1 cellular context compared by ENCODE assay signal in the genomic region with DNA sequence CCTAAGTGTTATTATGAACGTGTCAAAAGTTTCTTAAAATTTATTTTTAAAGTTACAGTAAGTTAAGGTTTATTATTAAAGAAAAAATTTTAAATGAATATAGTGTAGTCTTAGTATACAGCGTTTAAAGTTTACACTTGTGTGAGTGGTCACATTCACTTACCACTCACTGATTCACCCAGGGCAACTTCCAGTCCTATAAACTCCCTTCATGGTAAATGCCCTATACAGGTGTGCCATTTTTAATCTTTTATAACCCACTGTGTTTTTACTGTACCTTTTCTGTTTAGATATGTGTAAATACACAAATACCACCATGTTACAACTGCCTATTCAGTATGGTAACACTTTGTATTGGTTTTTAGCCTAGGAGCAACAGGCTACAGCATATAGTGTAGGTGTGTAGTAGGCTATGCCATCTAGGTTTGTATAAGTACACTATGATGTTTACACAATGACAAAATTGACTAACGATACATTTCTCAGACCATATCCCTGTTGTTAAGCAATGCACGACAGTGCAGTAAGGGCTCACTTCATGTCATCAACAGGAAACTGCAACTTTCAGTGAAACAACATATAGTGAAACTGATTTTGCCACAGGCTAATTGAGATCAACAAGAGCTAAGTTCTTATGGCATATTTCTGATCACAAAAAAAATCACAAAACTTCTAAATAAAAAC.
TF ChIP-seq lines count a peak whose summit lies in the region.

No MANE protein-coding gene starts in this region.

TF ChIP-seq in GM12878, 131 proteins besides CTCF, POLR2A, EP300 and RAD21 (continued from another document):
- TF ChIP-seq, protein P1, sequence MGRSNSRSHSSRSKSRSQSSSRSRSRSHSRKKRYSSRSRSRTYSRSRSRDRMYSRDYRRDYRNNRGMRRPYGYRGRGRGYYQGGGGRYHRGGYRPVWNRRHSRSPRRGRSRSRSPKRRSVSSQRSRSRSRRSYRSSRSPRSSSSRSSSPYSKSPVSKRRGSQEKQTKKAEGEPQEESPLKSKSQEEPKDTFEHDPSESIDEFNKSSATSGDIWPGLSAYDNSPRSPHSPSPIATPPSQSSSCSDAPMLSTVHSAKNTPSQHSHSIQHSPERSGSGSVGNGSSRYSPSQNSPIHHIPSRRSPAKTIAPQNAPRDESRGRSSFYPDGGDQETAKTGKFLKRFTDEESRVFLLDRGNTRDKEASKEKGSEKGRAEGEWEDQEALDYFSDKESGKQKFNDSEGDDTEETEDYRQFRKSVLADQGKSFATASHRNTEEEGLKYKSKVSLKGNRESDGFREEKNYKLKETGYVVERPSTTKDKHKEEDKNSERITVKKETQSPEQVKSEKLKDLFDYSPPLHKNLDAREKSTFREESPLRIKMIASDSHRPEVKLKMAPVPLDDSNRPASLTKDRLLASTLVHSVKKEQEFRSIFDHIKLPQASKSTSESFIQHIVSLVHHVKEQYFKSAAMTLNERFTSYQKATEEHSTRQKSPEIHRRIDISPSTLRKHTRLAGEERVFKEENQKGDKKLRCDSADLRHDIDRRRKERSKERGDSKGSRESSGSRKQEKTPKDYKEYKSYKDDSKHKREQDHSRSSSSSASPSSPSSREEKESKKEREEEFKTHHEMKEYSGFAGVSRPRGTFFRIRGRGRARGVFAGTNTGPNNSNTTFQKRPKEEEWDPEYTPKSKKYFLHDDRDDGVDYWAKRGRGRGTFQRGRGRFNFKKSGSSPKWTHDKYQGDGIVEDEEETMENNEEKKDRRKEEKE (IDR thresholded peaks at IDR 0.05), result no peak
- TF ChIP-seq STAT1 (conservative IDR thresholded peaks at IDR 0.05) (no peak), JUND (IDR thresholded peaks at IDR 0.05; ENCODE audit: low read depth, low read length) (no peak), NR2F1 (conservative IDR thresholded peaks at IDR 0.05) (no peak), SUZ12 (IDR thresholded peaks at IDR 0.05; ENCODE audit: unreplicated experiment) (no peak), NFIC (IDR thresholded peaks at IDR 0.05; ENCODE audit: low read depth, low read length) (peak; percentile 54; the same call in 1 of the 2 replicates), CBX5 (IDR thresholded peaks at IDR 0.05; ENCODE audit: low read depth) (no peak), TCF12 (IDR thresholded peaks at IDR 0.05; ENCODE audit: low read depth, low read length) (no peak), POLR2AphosphoS2 (IDR thresholded peaks at IDR 0.05; ENCODE audit: low read depth, low read length) (no peak), CREM (IDR thresholded peaks at IDR 0.05; ENCODE audit: low read depth) (peak; percentile 37; the same call in 1 of the 2 replicates), TAF1 (IDR thresholded peaks at IDR 0.05; ENCODE audit: borderline replicate concordance, low read depth, low read length) (no peak), GABPA (IDR thresholded peaks at IDR 0.05; ENCODE audit: low read depth) (no peak; the same call in 1 of the 2 replicates), KDM1A (IDR thresholded peaks at IDR 0.05; ENCODE audit: borderline replicate concordance) (no peak), PML (IDR thresholded peaks at IDR 0.05; ENCODE audit: low read length) (no peak), EZH2 (IDR thresholded peaks at IDR 0.05; ENCODE audit: borderline replicate concordance, control insufficient read depth, low read depth, low read length) (no peak), RUNX3 (IDR thresholded peaks at IDR 0.05; ENCODE audit: low read length) (no peak), IKZF1 (conservative IDR thresholded peaks at IDR 0.05) (no peak), CREB1 (IDR thresholded peaks at IDR 0.05; ENCODE audit: low read depth) (peak; percentile 62; the same call in 1 of the 2 replicates), SMAD1 (IDR thresholded peaks at IDR 0.05; ENCODE audit: low read depth, partially characterized antibody) (no peak), FOXM1 (IDR thresholded peaks at IDR 0.05; ENCODE audit: low read depth, low read length) (no peak), TBL1XR1 (IDR thresholded peaks at IDR 0.05; ENCODE audit: low read depth, low read length) (no peak), MEF2B (IDR thresholded peaks at IDR 0.05; ENCODE audit: partially characterized antibody, poor library complexity, severe bottlenecking) (no peak), EGR1 (IDR thresholded peaks at IDR 0.05; ENCODE audit: borderline replicate concordance in 1 of 2, low read depth in 2 of 2, low read length in 2 of 2) (no peak), BCL11A (IDR thresholded peaks at IDR 0.05; ENCODE audit: low read depth, low read length) (no peak)
- TF ChIP-seq, protein P2, sequence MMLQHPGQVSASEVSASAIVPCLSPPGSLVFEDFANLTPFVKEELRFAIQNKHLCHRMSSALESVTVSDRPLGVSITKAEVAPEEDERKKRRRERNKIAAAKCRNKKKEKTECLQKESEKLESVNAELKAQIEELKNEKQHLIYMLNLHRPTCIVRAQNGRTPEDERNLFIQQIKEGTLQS (IDR thresholded peaks at IDR 0.05; ENCODE audit: borderline replicate concordance, extremely low read depth, low read depth, low read length), result no peak
- TF ChIP-seq, protein P3, sequence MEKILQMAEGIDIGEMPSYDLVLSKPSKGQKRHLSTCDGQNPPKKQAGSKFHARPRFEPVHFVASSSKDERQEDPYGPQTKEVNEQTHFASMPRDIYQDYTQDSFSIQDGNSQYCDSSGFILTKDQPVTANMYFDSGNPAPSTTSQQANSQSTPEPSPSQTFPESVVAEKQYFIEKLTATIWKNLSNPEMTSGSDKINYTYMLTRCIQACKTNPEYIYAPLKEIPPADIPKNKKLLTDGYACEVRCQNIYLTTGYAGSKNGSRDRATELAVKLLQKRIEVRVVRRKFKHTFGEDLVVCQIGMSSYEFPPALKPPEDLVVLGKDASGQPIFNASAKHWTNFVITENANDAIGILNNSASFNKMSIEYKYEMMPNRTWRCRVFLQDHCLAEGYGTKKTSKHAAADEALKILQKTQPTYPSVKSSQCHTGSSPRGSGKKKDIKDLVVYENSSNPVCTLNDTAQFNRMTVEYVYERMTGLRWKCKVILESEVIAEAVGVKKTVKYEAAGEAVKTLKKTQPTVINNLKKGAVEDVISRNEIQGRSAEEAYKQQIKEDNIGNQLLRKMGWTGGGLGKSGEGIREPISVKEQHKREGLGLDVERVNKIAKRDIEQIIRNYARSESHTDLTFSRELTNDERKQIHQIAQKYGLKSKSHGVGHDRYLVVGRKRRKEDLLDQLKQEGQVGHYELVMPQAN (conservative IDR thresholded peaks at IDR 0.05), result no peak
- TF ChIP-seq, protein P4, sequence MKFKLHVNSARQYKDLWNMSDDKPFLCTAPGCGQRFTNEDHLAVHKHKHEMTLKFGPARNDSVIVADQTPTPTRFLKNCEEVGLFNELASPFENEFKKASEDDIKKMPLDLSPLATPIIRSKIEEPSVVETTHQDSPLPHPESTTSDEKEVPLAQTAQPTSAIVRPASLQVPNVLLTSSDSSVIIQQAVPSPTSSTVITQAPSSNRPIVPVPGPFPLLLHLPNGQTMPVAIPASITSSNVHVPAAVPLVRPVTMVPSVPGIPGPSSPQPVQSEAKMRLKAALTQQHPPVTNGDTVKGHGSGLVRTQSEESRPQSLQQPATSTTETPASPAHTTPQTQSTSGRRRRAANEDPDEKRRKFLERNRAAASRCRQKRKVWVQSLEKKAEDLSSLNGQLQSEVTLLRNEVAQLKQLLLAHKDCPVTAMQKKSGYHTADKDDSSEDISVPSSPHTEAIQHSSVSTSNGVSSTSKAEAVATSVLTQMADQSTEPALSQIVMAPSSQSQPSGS (IDR thresholded peaks at IDR 0.05; ENCODE audit: low read length), result 0 out of 2 replicates have a peak, but pooled peaks have one; percentile 28
- TF ChIP-seq, protein P5, sequence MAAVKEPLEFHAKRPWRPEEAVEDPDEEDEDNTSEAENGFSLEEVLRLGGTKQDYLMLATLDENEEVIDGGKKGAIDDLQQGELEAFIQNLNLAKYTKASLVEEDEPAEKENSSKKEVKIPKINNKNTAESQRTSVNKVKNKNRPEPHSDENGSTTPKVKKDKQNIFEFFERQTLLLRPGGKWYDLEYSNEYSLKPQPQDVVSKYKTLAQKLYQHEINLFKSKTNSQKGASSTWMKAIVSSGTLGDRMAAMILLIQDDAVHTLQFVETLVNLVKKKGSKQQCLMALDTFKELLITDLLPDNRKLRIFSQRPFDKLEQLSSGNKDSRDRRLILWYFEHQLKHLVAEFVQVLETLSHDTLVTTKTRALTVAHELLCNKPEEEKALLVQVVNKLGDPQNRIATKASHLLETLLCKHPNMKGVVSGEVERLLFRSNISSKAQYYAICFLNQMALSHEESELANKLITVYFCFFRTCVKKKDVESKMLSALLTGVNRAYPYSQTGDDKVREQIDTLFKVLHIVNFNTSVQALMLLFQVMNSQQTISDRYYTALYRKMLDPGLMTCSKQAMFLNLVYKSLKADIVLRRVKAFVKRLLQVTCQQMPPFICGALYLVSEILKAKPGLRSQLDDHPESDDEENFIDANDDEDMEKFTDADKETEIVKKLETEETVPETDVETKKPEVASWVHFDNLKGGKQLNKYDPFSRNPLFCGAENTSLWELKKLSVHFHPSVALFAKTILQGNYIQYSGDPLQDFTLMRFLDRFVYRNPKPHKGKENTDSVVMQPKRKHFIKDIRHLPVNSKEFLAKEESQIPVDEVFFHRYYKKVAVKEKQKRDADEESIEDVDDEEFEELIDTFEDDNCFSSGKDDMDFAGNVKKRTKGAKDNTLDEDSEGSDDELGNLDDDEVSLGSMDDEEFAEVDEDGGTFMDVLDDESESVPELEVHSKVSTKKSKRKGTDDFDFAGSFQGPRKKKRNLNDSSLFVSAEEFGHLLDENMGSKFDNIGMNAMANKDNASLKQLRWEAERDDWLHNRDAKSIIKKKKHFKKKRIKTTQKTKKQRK (IDR thresholded peaks at IDR 0.05; ENCODE audit: low read depth, low read length), result no peak
- TF ChIP-seq, protein P6, sequence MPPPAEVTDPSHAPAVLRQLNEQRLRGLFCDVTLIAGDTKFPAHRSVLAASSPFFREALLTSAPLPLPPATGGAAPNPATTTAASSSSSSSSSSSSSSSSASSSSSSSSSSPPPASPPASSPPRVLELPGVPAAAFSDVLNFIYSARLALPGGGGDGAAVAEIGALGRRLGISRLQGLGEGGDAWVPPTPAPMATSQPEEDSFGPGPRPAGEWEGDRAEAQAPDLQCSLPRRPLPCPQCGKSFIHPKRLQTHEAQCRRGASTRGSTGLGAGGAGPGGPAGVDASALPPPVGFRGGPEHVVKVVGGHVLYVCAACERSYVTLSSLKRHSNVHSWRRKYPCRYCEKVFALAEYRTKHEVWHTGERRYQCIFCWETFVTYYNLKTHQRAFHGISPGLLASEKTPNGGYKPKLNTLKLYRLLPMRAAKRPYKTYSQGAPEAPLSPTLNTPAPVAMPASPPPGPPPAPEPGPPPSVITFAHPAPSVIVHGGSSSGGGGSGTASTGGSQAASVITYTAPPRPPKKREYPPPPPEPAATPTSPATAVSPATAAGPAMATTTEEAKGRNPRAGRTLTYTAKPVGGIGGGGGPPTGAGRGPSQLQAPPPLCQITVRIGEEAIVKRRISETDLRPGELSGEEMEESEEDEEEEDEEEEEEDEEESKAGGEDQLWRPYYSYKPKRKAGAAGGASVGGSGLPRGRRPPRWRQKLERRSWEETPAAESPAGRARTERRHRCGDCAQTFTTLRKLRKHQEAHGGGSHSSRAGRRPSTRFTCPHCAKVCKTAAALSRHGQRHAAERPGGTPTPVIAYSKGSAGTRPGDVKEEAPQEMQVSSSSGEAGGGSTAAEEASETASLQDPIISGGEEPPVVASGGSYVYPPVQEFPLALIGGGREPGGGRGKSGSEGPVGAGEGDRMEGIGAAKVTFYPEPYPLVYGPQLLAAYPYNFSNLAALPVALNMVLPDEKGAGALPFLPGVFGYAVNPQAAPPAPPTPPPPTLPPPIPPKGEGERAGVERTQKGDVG (CRISPR knock-in tag; IDR thresholded peaks at IDR 0.05), result no peak
- TF ChIP-seq, protein P7, sequence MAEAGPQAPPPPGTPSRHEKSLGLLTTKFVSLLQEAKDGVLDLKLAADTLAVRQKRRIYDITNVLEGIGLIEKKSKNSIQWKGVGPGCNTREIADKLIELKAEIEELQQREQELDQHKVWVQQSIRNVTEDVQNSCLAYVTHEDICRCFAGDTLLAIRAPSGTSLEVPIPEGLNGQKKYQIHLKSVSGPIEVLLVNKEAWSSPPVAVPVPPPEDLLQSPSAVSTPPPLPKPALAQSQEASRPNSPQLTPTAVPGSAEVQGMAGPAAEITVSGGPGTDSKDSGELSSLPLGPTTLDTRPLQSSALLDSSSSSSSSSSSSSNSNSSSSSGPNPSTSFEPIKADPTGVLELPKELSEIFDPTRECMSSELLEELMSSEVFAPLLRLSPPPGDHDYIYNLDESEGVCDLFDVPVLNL (IDR thresholded peaks at IDR 0.05; ENCODE audit: low read depth, low read length), result no peak
- TF ChIP-seq, protein P8, sequence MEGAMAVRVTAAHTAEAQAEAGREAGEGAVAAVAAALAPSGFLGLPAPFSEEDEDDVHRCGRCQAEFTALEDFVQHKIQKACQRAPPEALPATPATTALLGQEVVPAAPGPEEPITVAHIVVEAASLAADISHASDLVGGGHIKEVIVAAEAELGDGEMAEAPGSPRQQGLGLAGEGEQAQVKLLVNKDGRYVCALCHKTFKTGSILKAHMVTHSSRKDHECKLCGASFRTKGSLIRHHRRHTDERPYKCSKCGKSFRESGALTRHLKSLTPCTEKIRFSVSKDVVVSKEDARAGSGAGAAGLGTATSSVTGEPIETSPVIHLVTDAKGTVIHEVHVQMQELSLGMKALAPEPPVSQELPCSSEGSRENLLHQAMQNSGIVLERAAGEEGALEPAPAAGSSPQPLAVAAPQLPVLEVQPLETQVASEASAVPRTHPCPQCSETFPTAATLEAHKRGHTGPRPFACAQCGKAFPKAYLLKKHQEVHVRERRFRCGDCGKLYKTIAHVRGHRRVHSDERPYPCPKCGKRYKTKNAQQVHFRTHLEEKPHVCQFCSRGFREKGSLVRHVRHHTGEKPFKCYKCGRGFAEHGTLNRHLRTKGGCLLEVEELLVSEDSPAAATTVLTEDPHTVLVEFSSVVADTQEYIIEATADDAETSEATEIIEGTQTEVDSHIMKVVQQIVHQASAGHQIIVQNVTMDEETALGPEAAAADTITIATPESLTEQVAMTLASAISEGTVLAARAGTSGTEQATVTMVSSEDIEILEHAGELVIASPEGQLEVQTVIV (IDR thresholded peaks at IDR 0.05; ENCODE audit: borderline replicate concordance, partially characterized antibody), result peak; percentile 77
